Comparison of ENCODE assay signal across 12 cellular contexts in genomic region chr5:59328801-59329296, GRCh38.
DNase-seq lines count a peak whose midpoint lies in the region; ATAC-seq, FAIRE-seq and TF ChIP-seq lines count a peak whose summit lies in the region.
"Had no signal": no experiment of that assay in that cellular context is flagged by ENCODE, and none has a peak within 500 bp of the region (broad histone marks: within the 10 kb centered on the region; RNA-seq: fewer than 3 reads in every experiment).

No MANE protein-coding gene starts in this region.

- 91% methylated on average over 6 of the region's 6 CpGs for WGBS in mesenchymal stem cell

- no peak overlapping the region for H3K4ac ChIP-seq in mesenchymal stem cell (ENCODE audit: low read depth in 1 of 2, low read length in 2 of 2)

- H3K79me1 ChIP-seq in mesenchymal stem cell (replicated peaks; ENCODE audit: low read length, poor library complexity, severe bottlenecking), result peaks cover 2% of the 10 kb centered on the region

- dilution Hi-C loops in endothelial cell of umbilical vein (cut with MboI; ENCODE audit: extremely low pct_ligation_motif_present, low sequenced_read_pairs), result no loop called here

- peaks cover 2 to 3% of the 10 kb centered on the region in 2 experiments for H3K27me3 ChIP-seq in endothelial cell of umbilical vein (ENCODE audit: control insufficient read depth in 2 of 2, insufficient read depth in 2 of 2, low read length in 2 of 2)
- H3K27me3 ChIP-seq in mesenchymal stem cell (ENCODE audit: control insufficient read depth in 1 of 2, insufficient read depth in 1 of 2, low read length in 2 of 2), result no peaks in the 10 kb centered on the region
- no peaks in the 10 kb centered on the region for H3K27me3 ChIP-seq in CD4-positive, alpha-beta memory T cell (ENCODE audit: insufficient read depth, low read length)

- TF ChIP-seq POLR2A in endothelial cell of umbilical vein (IDR thresholded peaks at IDR 0.05; ENCODE audit: low read depth, low read length), result no peak

- no peak overlapping the region for H2BK5ac ChIP-seq in mesenchymal stem cell (ENCODE audit: low read depth, low read length, poor library complexity, severe bottlenecking)

- H3K4me3 Mint-ChIP-seq in CD4-positive, alpha-beta memory T cell, result no peak overlapping the region
- H3K4me3 Mint-ChIP-seq: dendritic cell treated with granulocyte-macrophage colony-stimulating factor and Interleukin-4, amounts not matched to agents 40 ng/mL and 50 ng/mL, for 4 days had no signal

- no peaks in the 10 kb centered on the region for H3K9me3 Mint-ChIP-seq in CD4-positive, alpha-beta memory T cell
- H3K9me3 Mint-ChIP-seq: dendritic cell treated with granulocyte-macrophage colony-stimulating factor and Interleukin-4, amounts not matched to agents 40 ng/mL and 50 ng/mL, for 4 days had no signal

- peaks cover 2% of the 10 kb centered on the region in 2 donors for H3K27me3 Mint-ChIP-seq in CD4-positive, alpha-beta memory T cell
- H3K27me3 Mint-ChIP-seq: dendritic cell treated with granulocyte-macrophage colony-stimulating factor and Interleukin-4, amounts not matched to agents 40 ng/mL and 50 ng/mL, for 4 days had no signal

- FAIRE-seq in endothelial cell of umbilical vein (lab: Jason Lieb, UNC), result peak; percentile 28

- intact Hi-C loops in endothelial cell of umbilical vein (cut with micrococcal nuclease), result no loop called here
- intact Hi-C loops in CD4-positive, alpha-beta memory T cell (cut with micrococcal nuclease), result no loop called here

- H3K27ac Mint-ChIP-seq in CD4-positive, alpha-beta memory T cell, result no peak overlapping the region
- H3K27ac Mint-ChIP-seq: dendritic cell treated with granulocyte-macrophage colony-stimulating factor and Interleukin-4, amounts not matched to agents 40 ng/mL and 50 ng/mL, for 4 days had no signal

- ATAC-seq in GM18519 (IDR thresholded peaks at IDR 0.05; ENCODE audit: low FRiP score, unreplicated experiment) (no peak), GM18861 (IDR thresholded peaks at IDR 0.05; ENCODE audit: unreplicated experiment) (no peak)

- BruUV-seq in endothelial cell of umbilical vein (replicated peaks; lab: Mats Ljungman, UMichigan), result no TSS peak

- H2BK15ac ChIP-seq in mesenchymal stem cell (ENCODE audit: low read depth, poor library complexity, severe bottlenecking), result no peak overlapping the region

- no peak overlapping the region for H3K27ac ChIP-seq in endothelial cell of umbilical vein (ENCODE audit: insufficient read depth, low read depth, low read length)
- H3K27ac ChIP-seq in mesenchymal stem cell (ENCODE audit: low read length, poor library complexity, severe bottlenecking), result no peak overlapping the region
- H3K27ac ChIP-seq in CD4-positive, alpha-beta memory T cell (ENCODE audit: low read depth, low read length), result no peak overlapping the region
- H3K27ac ChIP-seq: prostate gland had no signal

- no peak overlapping the region for H4K8ac ChIP-seq in mesenchymal stem cell (ENCODE audit: low read length)

- no peak overlapping the region for H2BK120ac ChIP-seq in mesenchymal stem cell (ENCODE audit: low read depth, low read length)

- CTCF ChIA-PET in endothelial cell of umbilical vein (lab: Charles Lee), result interaction anchor here (1.3 to 3.8 kb wide), 4 partner anchors 10 to 39 kb away, joined by 5 to 15 read pairs (median 8); no protein-coding TSS in a partner anchor
- CTCF ChIA-PET in CD4-positive, alpha-beta memory T cell (lab: Charles Lee; ENCODE audit: partially characterized antibody), result no interaction called here

- POLR2A ChIA-PET in endothelial cell of umbilical vein (lab: Charles Lee), result interaction anchor here (0.6 kb wide), 1 partner anchor 78 kb away, joined by 4 read pairs; no protein-coding TSS in a partner anchor
- POLR2A ChIA-PET in CD4-positive, alpha-beta memory T cell (lab: Charles Lee; ENCODE audit: partially characterized antibody), result no interaction called here

- H3K9me1 ChIP-seq in endothelial cell of umbilical vein (replicated peaks; ENCODE audit: control insufficient read depth, extremely low read depth, insufficient read depth, low read length), result no peaks in the 10 kb centered on the region

- no peaks in the 10 kb centered on the region for H3K9me3 ChIP-seq in endothelial cell of umbilical vein (replicated peaks; ENCODE audit: control insufficient read depth, insufficient read depth, low read length)
- H3K9me3 ChIP-seq in mesenchymal stem cell (ENCODE audit: control insufficient read depth, low read length), result no peaks in the 10 kb centered on the region
- no peaks in the 10 kb centered on the region for H3K9me3 ChIP-seq in CD4-positive, alpha-beta memory T cell (ENCODE audit: control insufficient read depth in 1 of 2, low read length in 2 of 2)
- H3K9me3 ChIP-seq: prostate gland had no signal

- no peaks in the 10 kb centered on the region for H3K36me3 Mint-ChIP-seq in CD4-positive, alpha-beta memory T cell

- no peak overlapping the region for H3K14ac ChIP-seq in mesenchymal stem cell (ENCODE audit: low read length in 2 of 2)

- no peak overlapping the region for H3K23ac ChIP-seq in mesenchymal stem cell (ENCODE audit: low read length in 2 of 2)

- H3K4me2 ChIP-seq in endothelial cell of umbilical vein (ENCODE audit: insufficient read depth, low read length) (peak overlapping the region; percentile 8), mesenchymal stem cell (ENCODE audit: low read length, poor library complexity, severe bottlenecking) (no peak overlapping the region)

- no peak overlapping the region for H2AK5ac ChIP-seq in mesenchymal stem cell (ENCODE audit: low read length, severe bottlenecking)

- H3K4me3 ChIP-seq in endothelial cell of umbilical vein (replicated peaks in 1 of 3; ENCODE audit: insufficient read depth in 1 of 3, low read depth in 1 of 3, low read length in 3 of 3) (no peak overlapping the region), mesenchymal stem cell (ENCODE audit: insufficient read depth in 1 of 2, low read depth in 1 of 2, low read length in 2 of 2) (no peak overlapping the region)
- no peak overlapping the region for H3K4me3 ChIP-seq in CD4-positive, alpha-beta memory T cell (ENCODE audit: low read length in 2 of 2)
- H3K4me3 ChIP-seq: prostate gland had no signal

- H2AFZ ChIP-seq in endothelial cell of umbilical vein (ENCODE audit: low read depth, low read length) (no peak overlapping the region), mesenchymal stem cell (ENCODE audit: low read depth, low read length) (no peak overlapping the region)

- H3K4me1 ChIP-seq in endothelial cell of umbilical vein (ENCODE audit: control insufficient read depth, extremely low read depth, insufficient read depth, low read length), result peaks cover 4% of the 10 kb centered on the region
- H3K4me1 ChIP-seq in mesenchymal stem cell (ENCODE audit: control insufficient read depth, insufficient read depth, low read depth, low read length), result peaks cover 2% of the 10 kb centered on the region
- no peaks in the 10 kb centered on the region for H3K4me1 ChIP-seq in CD4-positive, alpha-beta memory T cell (ENCODE audit: insufficient read depth, low read length)
- H3K4me1 ChIP-seq: prostate gland had no signal

- H3K9ac ChIP-seq in endothelial cell of umbilical vein (replicated peaks; ENCODE audit: extremely low read depth, insufficient read depth, low read length) (no peak overlapping the region), mesenchymal stem cell (ENCODE audit: low read length) (no peak overlapping the region)

- H4K91ac ChIP-seq in mesenchymal stem cell (ENCODE audit: low read length), result no peak overlapping the region

- H3K4me1 Mint-ChIP-seq in CD4-positive, alpha-beta memory T cell, result no peaks in the 10 kb centered on the region

- no peak overlapping the region for H2BK12ac ChIP-seq in mesenchymal stem cell (ENCODE audit: low read length in 2 of 2)

- no peaks in the 10 kb centered on the region for H3K79me2 ChIP-seq in endothelial cell of umbilical vein (ENCODE audit: control insufficient read depth, insufficient read depth, low read length)

- H3K36me3 ChIP-seq in endothelial cell of umbilical vein (ENCODE audit: control insufficient read depth in 2 of 2, extremely low read depth in 1 of 2, insufficient read depth in 2 of 2, low read length in 2 of 2) (no peaks in the 10 kb centered on the region), mesenchymal stem cell (ENCODE audit: control insufficient read depth in 1 of 2, insufficient read depth in 2 of 2, low read depth in 1 of 2, low read length in 2 of 2) (no peaks in the 10 kb centered on the region)
- no peaks in the 10 kb centered on the region for H3K36me3 ChIP-seq in CD4-positive, alpha-beta memory T cell (ENCODE audit: insufficient read depth, low read length)
- H3K36me3 ChIP-seq: prostate gland had no signal

- H4K20me1 ChIP-seq in endothelial cell of umbilical vein (replicated peaks; ENCODE audit: control insufficient read depth, extremely low read depth, insufficient read depth, low read length), result no peaks in the 10 kb centered on the region

- peak overlapping the region in 1 of 2 experiments; percentile 0 for H3K18ac ChIP-seq in mesenchymal stem cell (ENCODE audit: low read depth in 1 of 2, low read length in 2 of 2)

- DNase-seq in Daoy (ENCODE audit: low read depth) (peak; percentile 43), NCI-H2029 (lab: John Stamatoyannopoulos, UW) (peak; percentile 32), endothelial cell of umbilical vein (ENCODE audit: low read depth, low spot score) (peak; percentile 85), mesenchymal stem cell (peak; percentile 45), DMS53 treated with DMSO at 0.1 percent for 48 hours (lab: John Stamatoyannopoulos, UW; ENCODE audit: unreplicated experiment) (no peak)
- DNase-seq in CD4-positive, alpha-beta memory T cell, result no peak
- DNase-seq: activated T-cell treated with anti-CD3 and anti-CD28 coated beads, Interleukin-2, amount 50 U/mL, for 48 hours; NCI-H526 had no signal

- no peak for TF ChIP-seq CTCF in endothelial cell of umbilical vein (IDR thresholded peaks at IDR 0.05; ENCODE audit: extremely low read depth in 1 of 2, insufficient read depth in 1 of 2, low read depth in 1 of 2, low read length in 2 of 2)

TF ChIP-seq in endothelial cell of umbilical vein, 7 proteins besides CTCF, POLR2A, EP300 and RAD21:
- TF ChIP-seq POLR2AphosphoS5 (IDR thresholded peaks at IDR 0.05; ENCODE audit: insufficient read depth, low read depth, low read length) (no peak), JUN (IDR thresholded peaks at IDR 0.05; ENCODE audit: borderline replicate concordance, insufficient read depth, insufficient read length, low read depth) (no peak), EZH2 (IDR thresholded peaks at IDR 0.05; ENCODE audit: borderline replicate concordance, low read depth, low read length, severe bottlenecking) (no peak)

Comparison
In these comparisons a context has a peak if more than half of its experiments do, and no peak if none do; other contexts are left out.
1. DNase-seq: peak in Daoy (single experiment), NCI-H2029 (single experiment), endothelial cell of umbilical vein (single experiment) and mesenchymal stem cell (single experiment); none in DMS53 treated with DMSO at 0.1 percent for 48 hours (single experiment) and CD4-positive, alpha-beta memory T cell (0 of 5).